Comparison of ENCODE assay signal across 1 cellular context in genomic region chr16:28491970-28492474, GRCh38.
TF ChIP-seq lines count a peak whose summit lies in the region.

CLN3 (minus strand) TSS chr16:28492074; CDS start chr16:28491759, 315 bp downstream.

TF ChIP-seq in K562, 482 proteins besides CTCF, POLR2A, EP300 and RAD21 (continued from another document and continues in another):
- TF ChIP-seq, protein P1, sequence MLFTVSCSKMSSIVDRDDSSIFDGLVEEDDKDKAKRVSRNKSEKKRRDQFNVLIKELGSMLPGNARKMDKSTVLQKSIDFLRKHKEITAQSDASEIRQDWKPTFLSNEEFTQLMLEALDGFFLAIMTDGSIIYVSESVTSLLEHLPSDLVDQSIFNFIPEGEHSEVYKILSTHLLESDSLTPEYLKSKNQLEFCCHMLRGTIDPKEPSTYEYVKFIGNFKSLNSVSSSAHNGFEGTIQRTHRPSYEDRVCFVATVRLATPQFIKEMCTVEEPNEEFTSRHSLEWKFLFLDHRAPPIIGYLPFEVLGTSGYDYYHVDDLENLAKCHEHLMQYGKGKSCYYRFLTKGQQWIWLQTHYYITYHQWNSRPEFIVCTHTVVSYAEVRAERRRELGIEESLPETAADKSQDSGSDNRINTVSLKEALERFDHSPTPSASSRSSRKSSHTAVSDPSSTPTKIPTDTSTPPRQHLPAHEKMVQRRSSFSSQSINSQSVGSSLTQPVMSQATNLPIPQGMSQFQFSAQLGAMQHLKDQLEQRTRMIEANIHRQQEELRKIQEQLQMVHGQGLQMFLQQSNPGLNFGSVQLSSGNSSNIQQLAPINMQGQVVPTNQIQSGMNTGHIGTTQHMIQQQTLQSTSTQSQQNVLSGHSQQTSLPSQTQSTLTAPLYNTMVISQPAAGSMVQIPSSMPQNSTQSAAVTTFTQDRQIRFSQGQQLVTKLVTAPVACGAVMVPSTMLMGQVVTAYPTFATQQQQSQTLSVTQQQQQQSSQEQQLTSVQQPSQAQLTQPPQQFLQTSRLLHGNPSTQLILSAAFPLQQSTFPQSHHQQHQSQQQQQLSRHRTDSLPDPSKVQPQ (CRISPR knock-in tag; IDR thresholded peaks at IDR 0.05; ENCODE audit: borderline replicate concordance) = no peak
- TF ChIP-seq FOXP1 (CRISPR knock-in tag; IDR thresholded peaks at IDR 0.05) = peak; percentile 56; the same call in 1 of the 2 replicates
- TF ChIP-seq ZNF778 (CRISPR knock-in tag; IDR thresholded peaks at IDR 0.05) = no peak
- TF ChIP-seq DIDO1 (tag; IDR thresholded peaks at IDR 0.05; ENCODE audit: low read depth) = peak; percentile 96
- TF ChIP-seq SIRT6 (IDR thresholded peaks at IDR 0.05; ENCODE audit: low read depth, low read length) = no peak
- TF ChIP-seq, protein P2, sequence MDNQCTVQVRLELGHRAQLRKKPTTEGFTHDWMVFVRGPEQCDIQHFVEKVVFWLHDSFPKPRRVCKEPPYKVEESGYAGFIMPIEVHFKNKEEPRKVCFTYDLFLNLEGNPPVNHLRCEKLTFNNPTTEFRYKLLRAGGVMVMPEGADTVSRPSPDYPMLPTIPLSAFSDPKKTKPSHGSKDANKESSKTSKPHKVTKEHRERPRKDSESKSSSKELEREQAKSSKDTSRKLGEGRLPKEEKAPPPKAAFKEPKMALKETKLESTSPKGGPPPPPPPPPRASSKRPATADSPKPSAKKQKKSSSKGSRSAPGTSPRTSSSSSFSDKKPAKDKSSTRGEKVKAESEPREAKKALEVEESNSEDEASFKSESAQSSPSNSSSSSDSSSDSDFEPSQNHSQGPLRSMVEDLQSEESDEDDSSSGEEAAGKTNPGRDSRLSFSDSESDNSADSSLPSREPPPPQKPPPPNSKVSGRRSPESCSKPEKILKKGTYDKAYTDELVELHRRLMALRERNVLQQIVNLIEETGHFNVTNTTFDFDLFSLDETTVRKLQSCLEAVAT (IDR thresholded peaks at IDR 0.05) = 0 out of 4 replicates have a peak, but pooled peaks of 1 of the 2 experiments have one; percentile 19
- TF ChIP-seq ZNF3 (CRISPR knock-in tag; IDR thresholded peaks at IDR 0.05) = no peak
- TF ChIP-seq LCOR (CRISPR knock-in tag; IDR thresholded peaks at IDR 0.05) = 0 out of 2 replicates have a peak, but pooled peaks have one; percentile 62
- TF ChIP-seq PCBP2 (IDR thresholded peaks at IDR 0.05; ENCODE audit: low read depth, low read length, poor library complexity, severe bottlenecking) = no peak
- no peak for TF ChIP-seq ZNF133 (CRISPR knock-in tag; IDR thresholded peaks at IDR 0.05)
- TF ChIP-seq ARID2 (IDR thresholded peaks at IDR 0.05) = no peak
- TF ChIP-seq, protein P3, sequence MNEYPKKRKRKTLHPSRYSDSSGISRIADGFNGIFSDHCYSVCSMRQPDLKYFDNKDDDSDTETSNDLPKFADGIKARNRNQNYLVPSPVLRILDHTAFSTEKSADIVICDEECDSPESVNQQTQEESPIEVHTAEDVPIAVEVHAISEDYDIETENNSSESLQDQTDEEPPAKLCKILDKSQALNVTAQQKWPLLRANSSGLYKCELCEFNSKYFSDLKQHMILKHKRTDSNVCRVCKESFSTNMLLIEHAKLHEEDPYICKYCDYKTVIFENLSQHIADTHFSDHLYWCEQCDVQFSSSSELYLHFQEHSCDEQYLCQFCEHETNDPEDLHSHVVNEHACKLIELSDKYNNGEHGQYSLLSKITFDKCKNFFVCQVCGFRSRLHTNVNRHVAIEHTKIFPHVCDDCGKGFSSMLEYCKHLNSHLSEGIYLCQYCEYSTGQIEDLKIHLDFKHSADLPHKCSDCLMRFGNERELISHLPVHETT (CRISPR knock-in tag; conservative IDR thresholded peaks at IDR 0.05 in 1 of 2, IDR thresholded peaks at IDR 0.05 in 1 of 2) = peak in 1 of 2 experiments; percentile 82; a peak in 2 of 4 replicates
- TF ChIP-seq BACH1 (tag; IDR thresholded peaks at IDR 0.05) = peak; percentile 48; the same call in 1 of the 2 replicates
- TF ChIP-seq NCOA4 (IDR thresholded peaks at IDR 0.05; ENCODE audit: partially characterized antibody) = no peak
- TF ChIP-seq ATF7 (IDR thresholded peaks at IDR 0.05) = peak; percentile 75
- no peak for TF ChIP-seq ZBTB5 (IDR thresholded peaks at IDR 0.05)
- TF ChIP-seq HDAC6 (IDR thresholded peaks at IDR 0.05; ENCODE audit: low read depth, low read length) = no peak
- TF ChIP-seq HNRNPL (IDR thresholded peaks at IDR 0.05; ENCODE audit: low read depth, low read length) = no peak
- no peak for TF ChIP-seq KDM5B (IDR thresholded peaks at IDR 0.05; ENCODE audit: insufficient replicate concordance, low read depth, low read length)
- 0 out of 2 replicates have a peak, but pooled peaks have one; percentile 17 for TF ChIP-seq CHD2 (IDR thresholded peaks at IDR 0.05; ENCODE audit: low read depth, low read length)
- TF ChIP-seq, protein P4, sequence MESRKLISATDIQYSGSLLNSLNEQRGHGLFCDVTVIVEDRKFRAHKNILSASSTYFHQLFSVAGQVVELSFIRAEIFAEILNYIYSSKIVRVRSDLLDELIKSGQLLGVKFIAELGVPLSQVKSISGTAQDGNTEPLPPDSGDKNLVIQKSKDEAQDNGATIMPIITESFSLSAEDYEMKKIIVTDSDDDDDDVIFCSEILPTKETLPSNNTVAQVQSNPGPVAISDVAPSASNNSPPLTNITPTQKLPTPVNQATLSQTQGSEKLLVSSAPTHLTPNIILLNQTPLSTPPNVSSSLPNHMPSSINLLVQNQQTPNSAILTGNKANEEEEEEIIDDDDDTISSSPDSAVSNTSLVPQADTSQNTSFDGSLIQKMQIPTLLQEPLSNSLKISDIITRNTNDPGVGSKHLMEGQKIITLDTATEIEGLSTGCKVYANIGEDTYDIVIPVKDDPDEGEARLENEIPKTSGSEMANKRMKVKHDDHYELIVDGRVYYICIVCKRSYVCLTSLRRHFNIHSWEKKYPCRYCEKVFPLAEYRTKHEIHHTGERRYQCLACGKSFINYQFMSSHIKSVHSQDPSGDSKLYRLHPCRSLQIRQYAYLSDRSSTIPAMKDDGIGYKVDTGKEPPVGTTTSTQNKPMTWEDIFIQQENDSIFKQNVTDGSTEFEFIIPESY (CRISPR knock-in tag; IDR thresholded peaks at IDR 0.05) = peak; percentile 59; the same call in 1 of the 2 replicates
- TF ChIP-seq POLR2AphosphoS2 (IDR thresholded peaks at IDR 0.05; ENCODE audit: low read length) = no peak
- no peak for TF ChIP-seq ZNF354B (CRISPR knock-in tag; IDR thresholded peaks at IDR 0.05)
- no peak for TF ChIP-seq RHOXF2B (CRISPR knock-in tag; conservative IDR thresholded peaks at IDR 0.05)
- TF ChIP-seq ZNF644 (tag; IDR thresholded peaks at IDR 0.05; ENCODE audit: low read depth) = no peak; the same call in 1 of the 2 replicates
- TF ChIP-seq L3MBTL2 (IDR thresholded peaks at IDR 0.05) = peak; percentile 94
- TF ChIP-seq ZNF282 (CRISPR knock-in tag; IDR thresholded peaks at IDR 0.05) = no peak
- TF ChIP-seq POLR2H (tag; IDR thresholded peaks at IDR 0.05; ENCODE audit: low read depth) = peak; percentile 54; the same call in 1 of the 2 replicates
- no peak for TF ChIP-seq DACH1 (IDR thresholded peaks at IDR 0.05; ENCODE audit: partially characterized antibody)
- TF ChIP-seq, protein P5, sequence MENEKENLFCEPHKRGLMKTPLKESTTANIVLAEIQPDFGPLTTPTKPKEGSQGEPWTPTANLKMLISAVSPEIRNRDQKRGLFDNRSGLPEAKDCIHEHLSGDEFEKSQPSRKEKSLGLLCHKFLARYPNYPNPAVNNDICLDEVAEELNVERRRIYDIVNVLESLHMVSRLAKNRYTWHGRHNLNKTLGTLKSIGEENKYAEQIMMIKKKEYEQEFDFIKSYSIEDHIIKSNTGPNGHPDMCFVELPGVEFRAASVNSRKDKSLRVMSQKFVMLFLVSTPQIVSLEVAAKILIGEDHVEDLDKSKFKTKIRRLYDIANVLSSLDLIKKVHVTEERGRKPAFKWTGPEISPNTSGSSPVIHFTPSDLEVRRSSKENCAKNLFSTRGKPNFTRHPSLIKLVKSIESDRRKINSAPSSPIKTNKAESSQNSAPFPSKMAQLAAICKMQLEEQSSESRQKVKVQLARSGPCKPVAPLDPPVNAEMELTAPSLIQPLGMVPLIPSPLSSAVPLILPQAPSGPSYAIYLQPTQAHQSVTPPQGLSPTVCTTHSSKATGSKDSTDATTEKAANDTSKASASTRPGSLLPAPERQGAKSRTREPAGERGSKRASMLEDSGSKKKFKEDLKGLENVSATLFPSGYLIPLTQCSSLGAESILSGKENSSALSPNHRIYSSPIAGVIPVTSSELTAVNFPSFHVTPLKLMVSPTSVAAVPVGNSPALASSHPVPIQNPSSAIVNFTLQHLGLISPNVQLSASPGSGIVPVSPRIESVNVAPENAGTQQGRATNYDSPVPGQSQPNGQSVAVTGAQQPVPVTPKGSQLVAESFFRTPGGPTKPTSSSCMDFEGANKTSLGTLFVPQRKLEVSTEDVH (IDR thresholded peaks at IDR 0.05; ENCODE audit: low read depth, partially characterized antibody) = peak; percentile 82
- TF ChIP-seq ELF2 (CRISPR knock-in tag; IDR thresholded peaks at IDR 0.05) = peak; percentile 98
- TF ChIP-seq, protein P6, sequence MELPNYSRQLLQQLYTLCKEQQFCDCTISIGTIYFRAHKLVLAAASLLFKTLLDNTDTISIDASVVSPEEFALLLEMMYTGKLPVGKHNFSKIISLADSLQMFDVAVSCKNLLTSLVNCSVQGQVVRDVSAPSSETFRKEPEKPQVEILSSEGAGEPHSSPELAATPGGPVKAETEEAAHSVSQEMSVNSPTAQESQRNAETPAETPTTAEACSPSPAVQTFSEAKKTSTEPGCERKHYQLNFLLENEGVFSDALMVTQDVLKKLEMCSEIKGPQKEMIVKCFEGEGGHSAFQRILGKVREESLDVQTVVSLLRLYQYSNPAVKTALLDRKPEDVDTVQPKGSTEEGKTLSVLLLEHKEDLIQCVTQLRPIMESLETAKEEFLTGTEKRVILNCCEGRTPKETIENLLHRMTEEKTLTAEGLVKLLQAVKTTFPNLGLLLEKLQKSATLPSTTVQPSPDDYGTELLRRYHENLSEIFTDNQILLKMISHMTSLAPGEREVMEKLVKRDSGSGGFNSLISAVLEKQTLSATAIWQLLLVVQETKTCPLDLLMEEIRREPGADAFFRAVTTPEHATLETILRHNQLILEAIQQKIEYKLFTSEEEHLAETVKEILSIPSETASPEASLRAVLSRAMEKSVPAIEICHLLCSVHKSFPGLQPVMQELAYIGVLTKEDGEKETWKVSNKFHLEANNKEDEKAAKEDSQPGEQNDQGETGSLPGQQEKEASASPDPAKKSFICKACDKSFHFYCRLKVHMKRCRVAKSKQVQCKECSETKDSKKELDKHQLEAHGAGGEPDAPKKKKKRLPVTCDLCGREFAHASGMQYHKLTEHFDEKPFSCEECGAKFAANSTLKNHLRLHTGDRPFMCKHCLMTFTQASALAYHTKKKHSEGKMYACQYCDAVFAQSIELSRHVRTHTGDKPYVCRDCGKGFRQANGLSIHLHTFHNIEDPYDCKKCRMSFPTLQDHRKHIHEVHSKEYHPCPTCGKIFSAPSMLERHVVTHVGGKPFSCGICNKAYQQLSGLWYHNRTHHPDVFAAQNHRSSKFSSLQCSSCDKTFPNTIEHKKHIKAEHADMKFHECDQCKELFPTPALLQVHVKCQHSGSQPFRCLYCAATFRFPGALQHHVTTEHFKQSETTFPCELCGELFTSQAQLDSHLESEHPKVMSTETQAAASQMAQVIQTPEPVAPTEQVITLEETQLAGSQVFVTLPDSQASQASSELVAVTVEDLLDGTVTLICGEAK (IDR thresholded peaks at IDR 0.05) = peak; percentile 75
- TF ChIP-seq, protein P6 (CRISPR knock-in tag; IDR thresholded peaks at IDR 0.05) = no peak
- no peak for TF ChIP-seq ZNF444 (CRISPR knock-in tag; IDR thresholded peaks at IDR 0.05)
- TF ChIP-seq EGR1 (conservative IDR thresholded peaks at IDR 0.05) = peak; percentile 41
- TF ChIP-seq, protein P7, sequence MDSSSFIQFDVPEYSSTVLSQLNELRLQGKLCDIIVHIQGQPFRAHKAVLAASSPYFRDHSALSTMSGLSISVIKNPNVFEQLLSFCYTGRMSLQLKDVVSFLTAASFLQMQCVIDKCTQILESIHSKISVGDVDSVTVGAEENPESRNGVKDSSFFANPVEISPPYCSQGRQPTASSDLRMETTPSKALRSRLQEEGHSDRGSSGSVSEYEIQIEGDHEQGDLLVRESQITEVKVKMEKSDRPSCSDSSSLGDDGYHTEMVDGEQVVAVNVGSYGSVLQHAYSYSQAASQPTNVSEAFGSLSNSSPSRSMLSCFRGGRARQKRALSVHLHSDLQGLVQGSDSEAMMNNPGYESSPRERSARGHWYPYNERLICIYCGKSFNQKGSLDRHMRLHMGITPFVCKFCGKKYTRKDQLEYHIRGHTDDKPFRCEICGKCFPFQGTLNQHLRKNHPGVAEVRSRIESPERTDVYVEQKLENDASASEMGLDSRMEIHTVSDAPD (CRISPR knock-in tag; IDR thresholded peaks at IDR 0.05) = no peak
